Comparison of ENCODE assay signal across 8 cellular contexts in the genomic region with DNA sequence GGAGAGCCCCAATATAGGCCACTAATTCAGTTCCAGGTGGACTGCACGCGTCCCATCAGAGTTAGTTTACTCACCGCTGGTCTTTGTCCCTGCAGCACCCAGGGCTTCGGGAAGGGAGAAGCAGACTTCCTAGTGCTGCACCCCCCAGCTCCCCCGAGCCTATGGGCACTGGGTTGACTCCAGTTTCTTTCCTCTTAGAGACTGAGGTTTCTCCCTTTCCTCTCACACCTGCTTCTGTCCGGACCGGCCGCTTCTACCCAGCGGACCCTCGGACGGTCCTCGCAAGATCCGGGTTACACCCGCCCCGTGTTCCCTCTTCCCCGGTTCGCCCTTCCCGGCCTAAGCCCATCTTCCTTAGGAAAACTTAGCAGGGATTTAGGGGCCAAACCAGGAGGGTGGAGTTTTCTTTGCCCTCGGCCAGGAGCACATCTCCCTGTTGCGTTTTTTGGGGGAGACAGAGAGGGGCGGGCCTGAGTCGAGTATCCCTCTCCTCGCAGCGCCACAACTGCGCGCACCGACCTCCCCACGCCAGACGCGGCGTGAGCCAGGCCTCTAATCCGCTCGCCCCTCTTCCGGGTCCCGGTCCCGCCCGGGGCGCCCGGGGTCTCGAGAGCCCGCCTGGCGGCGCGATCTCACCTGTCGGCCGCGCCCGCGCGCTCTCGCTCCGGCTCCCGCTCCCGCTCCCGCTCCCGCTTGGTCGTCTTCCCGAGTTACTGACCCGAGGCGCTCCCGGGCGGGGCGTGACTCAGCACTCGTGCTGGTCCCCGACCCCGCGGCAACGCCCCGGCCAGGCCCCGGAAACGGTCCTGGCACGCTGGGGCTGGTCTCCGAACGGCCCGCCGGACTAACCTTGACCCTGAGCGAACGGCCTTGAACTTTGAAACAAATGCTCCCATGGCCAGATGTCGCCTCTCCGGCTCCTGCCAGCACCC. TPM values are rescaled to one million over a fixed set of nuclear protein-coding genes. Genes with fewer than 3 reads are reported as not detected.
DNase-seq lines count a peak whose midpoint lies in the region; ATAC-seq lines count a peak whose summit lies in the region.

A gene (minus strand): TSS at position 728 of the 932 bp plus-strand sequence. CDS start 8,741 bp downstream, outside the sequence.

- H3K9me3 ChIP-seq in HUES64 (ENCODE audit: insufficient read depth, low read depth, low read length) = no peaks in the 10 kb centered on the region

- no peaks in the 10 kb centered on the region for H3K36me3 ChIP-seq in HUES64 (ENCODE audit: insufficient read depth, low read length)

- peak; percentile 66 for ATAC-seq in GM21619 (IDR thresholded peaks at IDR 0.05; ENCODE audit: unreplicated experiment)
- peak; percentile 73 for ATAC-seq in stimulated activated naive CD8-positive, alpha-beta T cell treated with anti-CD3 and anti-CD28 coated beads, Interleukin-15, Interleukin-2, amounts not matched to agents 100 U/mL and 50 U/mL, for 24 hours

- DNase-seq in DMS153 treated with DMSO at 0.1 percent for 48 hours (lab: John Stamatoyannopoulos, UW; ENCODE audit: unreplicated experiment) (peak; percentile 37), DMS153 (lab: John Stamatoyannopoulos, UW) (no peak), lung microvascular endothelial cell (ENCODE audit: low read depth in 2 of 2) (peak; percentile 49 to 61)
- peak; percentile 49 for DNase-seq in activated CD4-positive, alpha-beta T cell treated with anti-CD3 and anti-CD28 coated beads for 48 hours
- DNase-seq in effector CD8-positive, alpha-beta T cell (lab: John Stamatoyannopoulos, UW) = peak; percentile 16
- peak; percentile 60 for DNase-seq in stimulated activated naive CD8-positive, alpha-beta T cell treated with anti-CD3 and anti-CD28 coated beads, Interleukin-15, Interleukin-2, amounts not matched to agents 100 U/mL and 50 U/mL, for 24 hours

- 0 out of 2 replicates have a peak, but pooled peaks cover 4% of the 10 kb centered on the region for H3K4me1 ChIP-seq in HUES64 (ENCODE audit: insufficient read depth, low read length)

- H3K27me3 ChIP-seq in HUES64 (ENCODE audit: insufficient read depth, low read length) = peaks cover 34% of the 10 kb centered on the region

- H3K27ac ChIP-seq in HUES64 (ENCODE audit: low read depth, low read length) = peak within 1 kb of the TSS; percentile 57; the same call in 1 of the 2 replicates

- 8% methylated on average over 80 of the region's 80 CpGs for WGBS in HUES64

- H3K9ac ChIP-seq in HUES64 (ENCODE audit: low read depth, low read length) = peak within 1 kb of the TSS; percentile 75

- peak within 1 kb of the TSS; percentile 71 for H3K4me3 ChIP-seq in HUES64 (ENCODE audit: low read length)

RNA-seq across cellular contexts. Expression of the gene that starts here (rescaled TPM):
- polyA plus RNA-seq in HUES64 (2013, experiment 1 of 2) = 3.0 TPM
- polyA plus RNA-seq in HUES64 (2013, experiment 2 of 2) = 2.4 TPM
- 0.40 and 1.3 TPM in 2 replicates for total RNA-seq in lung microvascular endothelial cell
